8 cellular contexts compared by ENCODE assay signal in the genomic region with DNA sequence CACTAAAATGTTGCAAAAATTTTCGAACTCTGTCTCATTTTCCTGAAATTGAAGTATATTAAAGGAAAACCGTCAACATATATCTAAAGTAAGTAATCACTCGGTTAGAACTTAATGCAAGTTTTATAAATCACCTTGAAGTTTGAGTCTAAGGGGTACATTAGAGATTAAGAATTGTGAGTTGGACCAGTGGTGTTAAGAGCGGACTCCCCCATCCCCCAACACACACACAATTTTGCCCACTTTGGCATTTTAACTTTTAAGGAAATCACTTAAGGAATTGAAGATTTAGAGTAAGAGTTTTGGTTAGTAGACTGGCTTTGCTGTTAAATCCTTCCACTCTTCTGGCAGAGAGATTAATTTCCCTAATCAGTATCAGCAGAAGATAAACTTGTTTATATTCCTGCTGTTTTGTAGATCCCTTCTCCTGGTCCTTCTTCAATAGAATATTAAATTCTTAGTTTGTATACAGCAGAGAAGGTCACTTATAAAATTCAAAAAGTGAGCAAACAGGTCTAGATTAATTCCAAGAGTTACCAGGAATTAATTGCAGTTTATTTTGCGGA. TPM values are rescaled to one million over a fixed set of nuclear protein-coding genes. Genes with fewer than 3 reads are reported as not detected.
DNase-seq lines count a peak whose midpoint lies in the region; ATAC-seq, FAIRE-seq and TF ChIP-seq lines count a peak whose summit lies in the region.

No MANE protein-coding gene starts in this region.

- H3K9ac ChIP-seq in ES-I3 (ENCODE audit: low read depth, low read length) (peak overlapping the region; percentile 99), PC-3 (ENCODE audit: low read length) (peak overlapping the region; percentile 94)

- DNase-seq in PC-3 = no peak
- DNase-seq in erythroblast (lab: John Stamatoyannopoulos, UW) = peak; percentile 21 to 31
- DNase-seq in pancreas = no peak
- no peak for DNase-seq in HCEC 1CT
- DNase-seq in SKM-1 treated with dmso at 0.1 percent for 144 hours (lab: John Stamatoyannopoulos, UW; ENCODE audit: unreplicated experiment) = no peak
- no peak for DNase-seq in NCI-H1930 (lab: John Stamatoyannopoulos, UW)

- POLR2A ChIA-PET in PC-3 (lab: Charles Lee; ENCODE audit: unreplicated experiment) = no interaction called here

- no peaks in the 10 kb centered on the region for H3K27me3 ChIP-seq in PC-3 (ENCODE audit: low read length)
- H3K27me3 ChIP-seq in pancreas = no peaks in the 10 kb centered on the region

- H3K36me3 ChIP-seq in ES-I3 (ENCODE audit: insufficient read depth, low read length) (no peaks in the 10 kb centered on the region), PC-3 (ENCODE audit: low read depth, low read length) (peaks cover 20% of the 10 kb centered on the region; the same call in 1 of the 2 replicates), pancreas (no peaks in the 10 kb centered on the region)

- H3K4me2 ChIP-seq in PC-3 (ENCODE audit: low read length) = peak overlapping the region; percentile 87

- TF ChIP-seq POLR2A in erythroblast (IDR thresholded peaks at IDR 0.05; ENCODE audit: low read length) = no peak

- H2AFZ ChIP-seq in PC-3 (ENCODE audit: low read length) = no peak overlapping the region

- H3K4me3 ChIP-seq in PC-3 (ENCODE audit: low read length) = peak overlapping the region; percentile 86
- H3K4me3 ChIP-seq in pancreas = peak overlapping the region in 3 of 4 donors; percentile 82 to 87 (median 84)

- TF ChIP-seq CTCF in PC-3 (conservative IDR thresholded peaks at IDR 0.05; ENCODE audit: low read depth, low read length) = no peak
- TF ChIP-seq CTCF in pancreas (IDR thresholded peaks at IDR 0.05) = no peak

- H3K79me2 ChIP-seq in PC-3 (ENCODE audit: low read length) = peaks cover 66% of the 10 kb centered on the region

- no peaks in the 10 kb centered on the region for H3F3A ChIP-seq in PC-3 (ENCODE audit: low read length, unreplicated experiment)

- TSS peak; percentile 30 for BruUV-seq in PC-3 (replicated peaks; lab: Mats Ljungman, UMichigan)

- H3K4me1 ChIP-seq in ES-I3 (ENCODE audit: insufficient read depth, low read length) (peaks cover 9% of the 10 kb centered on the region), PC-3 (ENCODE audit: insufficient read depth, low read length) (peaks cover 43% of the 10 kb centered on the region), pancreas (peaks cover 0 to 24% (median 17%) of the 10 kb centered on the region in 3 donors)

- peaks cover 61% of the 10 kb centered on the region for H4K20me1 ChIP-seq in PC-3 (ENCODE audit: low read length)

- intact Hi-C loops in PC-3 (cut with micrococcal nuclease) = loop anchor here (5.0 kb wide), 2 partner anchors 50 to 55 kb away; no protein-coding TSS in a partner anchor
- intact Hi-C loops in pancreas (cut with DNase I) = no loop called here

- no peaks in the 10 kb centered on the region for H3K9me2 ChIP-seq in PC-3 (replicated peaks; ENCODE audit: low read length)

- CTCF ChIA-PET in PC-3 (lab: Charles Lee) = no interaction called here

- FAIRE-seq in pancreas (lab: Jason Lieb, UNC) = no peak

- WGBS in pancreas, 2 donors = 4% methylated on average over 5 of the region's 5 CpGs

- peak overlapping the region; percentile 81 for H3K27ac ChIP-seq in PC-3 (ENCODE audit: low read length)
- peak overlapping the region in 2 of 4 donors; percentile 99 for H3K27ac ChIP-seq in pancreas

- H3K9me3 ChIP-seq in ES-I3 (ENCODE audit: control insufficient read depth, insufficient read depth, low read length) (no peaks in the 10 kb centered on the region), PC-3 (ENCODE audit: low read length) (no peaks in the 10 kb centered on the region), pancreas (no peaks in the 10 kb centered on the region)

- ATAC-seq in PC-3 (no peak), pancreas (no peak), HG02759 (IDR thresholded peaks at IDR 0.05; ENCODE audit: unreplicated experiment) (no peak)

RNA-seq across cellular contexts. Expression of gene HIF1A, which starts 1.5 kb away (rescaled TPM):
- total RNA-seq in PC-3 (2014; rRNA removed) (266 and 319 TPM in 2 replicates), pancreas (10 to 100 TPM; 21.0 to 97.4 (median 34.8) TPM)
- 10 to 100 TPM; 10.6 to 24.9 TPM for polyA plus RNA-seq in pancreas

Comparison
In these comparisons a context has a peak if more than half of its experiments do, and no peak if none do; other contexts are left out.
1. DNase-seq: peak in erythroblast (2 of 2); none in PC-3 (single experiment), pancreas (0 of 6), HCEC 1CT (single experiment), SKM-1 treated with dmso at 0.1 percent for 144 hours (single experiment) and NCI-H1930 (0 of 2).